1 cellular context compared by ENCODE assay signal in the genomic region with DNA sequence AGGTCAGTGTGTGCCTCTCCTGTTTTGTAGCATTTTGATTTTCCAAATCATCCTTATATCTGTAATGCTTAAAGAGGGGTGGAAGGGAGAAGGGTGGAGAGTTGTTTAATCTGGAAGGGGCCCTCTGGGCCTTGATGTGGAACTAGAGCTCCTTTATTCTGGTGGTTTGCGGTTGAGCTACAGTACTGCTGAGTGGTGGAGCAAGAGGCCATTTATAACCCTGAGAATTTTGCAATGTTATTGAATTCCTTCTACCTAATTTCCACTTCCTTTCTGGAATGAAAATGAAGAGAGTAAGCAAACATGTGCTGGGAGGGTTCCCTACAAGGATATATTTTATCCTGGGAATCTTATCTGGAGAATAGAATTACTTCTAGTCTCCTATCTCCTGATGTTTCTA.
TF ChIP-seq lines count a peak whose summit lies in the region.

No MANE protein-coding gene starts in this region.

TF ChIP-seq in HCT116, 20 proteins besides CTCF, POLR2A, EP300 and RAD21 (continued from another document):
- TF ChIP-seq REST (IDR thresholded peaks at IDR 0.05; ENCODE audit: low read depth): no peak
- no peak for TF ChIP-seq EZH2phosphoT487 (IDR thresholded peaks at IDR 0.05; ENCODE audit: borderline replicate concordance)
- TF ChIP-seq, protein P1, sequence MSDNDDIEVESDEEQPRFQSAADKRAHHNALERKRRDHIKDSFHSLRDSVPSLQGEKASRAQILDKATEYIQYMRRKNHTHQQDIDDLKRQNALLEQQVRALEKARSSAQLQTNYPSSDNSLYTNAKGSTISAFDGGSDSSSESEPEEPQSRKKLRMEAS (IDR thresholded peaks at IDR 0.05): no peak
- TF ChIP-seq ZNF274 (IDR thresholded peaks at IDR 0.05; ENCODE audit: low read depth, low read length): no peak
- TF ChIP-seq YY1 (IDR thresholded peaks at IDR 0.05; ENCODE audit: extremely low read depth, insufficient replicate concordance, low read depth, low read length): no peak
- no peak for TF ChIP-seq SP1 (IDR thresholded peaks at IDR 0.05; ENCODE audit: low read depth)
